ENCODE assay signal across 8 cellular contexts in genomic region chr3:152257246-152258074, GRCh38. TPM values are rescaled to one million over a fixed set of nuclear protein-coding genes. Genes with fewer than 3 reads are reported as not detected.
A peak's percentile ranks its signal among the peaks of the same experiment; 100 is the strongest.
DNase-seq lines count a peak whose midpoint lies in the region; ATAC-seq and TF ChIP-seq lines count a peak whose summit lies in the region.

No MANE protein-coding gene starts in this region.

- no peak for DNase-seq in activated T-cell treated with anti-CD3 and anti-CD28 coated beads, Interleukin-2, amount 50 U/mL, for 4 hours
- no peak for DNase-seq in activated T-cell treated with anti-CD3 and anti-CD28 coated beads, Interleukin-2, amount 50 U/mL, for 1 hour
- no peak for DNase-seq in osteocyte (ENCODE audit: extremely low spot score, unreplicated experiment)
- DNase-seq in NCI-H226: no peak
- no peak for DNase-seq in Ammon's horn (ENCODE audit: low spot score)
- DNase-seq in left colon: no peak

- peak overlapping the region; percentile 88 for H3K27ac Mint-ChIP-seq in T-helper 1 cell treated with Interleukin-12 subunit alpha and Interleukin-12 subunit beta and Interleukin-4 antibody, amounts not matched to agents 30 μg/mL and 1 μg/mL, for 36 hours
- peak overlapping the region; percentile 68 for H3K27ac Mint-ChIP-seq in osteocyte (ENCODE audit: unreplicated experiment)

- H3K9me3 Mint-ChIP-seq in activated T-cell treated with anti-CD3 and anti-CD28 coated beads, Interleukin-2, amount 50 U/mL, for 4 hours: no peaks in the 10 kb centered on the region
- no peaks in the 10 kb centered on the region for H3K9me3 Mint-ChIP-seq in T-helper 1 cell treated with Interleukin-12 subunit alpha and Interleukin-12 subunit beta and Interleukin-4 antibody, amounts not matched to agents 30 μg/mL and 1 μg/mL, for 36 hours
- H3K9me3 Mint-ChIP-seq in osteocyte (ENCODE audit: unreplicated experiment): no peaks in the 10 kb centered on the region

- H3K27me3 Mint-ChIP-seq in activated T-cell treated with anti-CD3 and anti-CD28 coated beads, Interleukin-2, amount 50 U/mL, for 4 hours (ENCODE audit: low read depth): no peaks in the 10 kb centered on the region
- no peaks in the 10 kb centered on the region for H3K27me3 Mint-ChIP-seq in T-helper 1 cell treated with Interleukin-12 subunit alpha and Interleukin-12 subunit beta and Interleukin-4 antibody, amounts not matched to agents 30 μg/mL and 1 μg/mL, for 36 hours (ENCODE audit: low read depth)
- H3K27me3 Mint-ChIP-seq in osteocyte (ENCODE audit: unreplicated experiment): no peaks in the 10 kb centered on the region

- no peak for TF ChIP-seq CTCF in osteocyte (IDR thresholded peaks at IDR 0.05)

- H3K4me3 Mint-ChIP-seq in activated T-cell treated with anti-CD3 and anti-CD28 coated beads, Interleukin-2, amount 50 U/mL, for 4 hours: peak overlapping the region; percentile 59
- peak overlapping the region; percentile 56 for H3K4me3 Mint-ChIP-seq in T-helper 1 cell treated with Interleukin-12 subunit alpha and Interleukin-12 subunit beta and Interleukin-4 antibody, amounts not matched to agents 30 μg/mL and 1 μg/mL, for 36 hours
- no peak overlapping the region for H3K4me3 Mint-ChIP-seq in osteocyte (ENCODE audit: unreplicated experiment)

- ATAC-seq in activated T-cell treated with anti-CD3 and anti-CD28 coated beads, Interleukin-2, amount 50 U/mL, for 4 hours: no peak
- ATAC-seq in HG02884 (IDR thresholded peaks at IDR 0.05; ENCODE audit: unreplicated experiment) (peak; percentile 68), left colon (no peak)

- H3K36me3 Mint-ChIP-seq in activated T-cell treated with anti-CD3 and anti-CD28 coated beads, Interleukin-2, amount 50 U/mL, for 4 hours (ENCODE audit: insufficient read depth): peaks cover 2% of the 10 kb centered on the region
- H3K36me3 Mint-ChIP-seq in T-helper 1 cell treated with Interleukin-12 subunit alpha and Interleukin-12 subunit beta and Interleukin-4 antibody, amounts not matched to agents 30 μg/mL and 1 μg/mL, for 36 hours (ENCODE audit: low read depth): peaks cover 35% of the 10 kb centered on the region
- H3K36me3 Mint-ChIP-seq in osteocyte (ENCODE audit: unreplicated experiment): no peaks in the 10 kb centered on the region

- peaks cover 90% of the 10 kb centered on the region for H3K4me1 Mint-ChIP-seq in activated T-cell treated with anti-CD3 and anti-CD28 coated beads, Interleukin-2, amount 50 U/mL, for 4 hours (ENCODE audit: low read depth)
- H3K4me1 Mint-ChIP-seq in T-helper 1 cell treated with Interleukin-12 subunit alpha and Interleukin-12 subunit beta and Interleukin-4 antibody, amounts not matched to agents 30 μg/mL and 1 μg/mL, for 36 hours (ENCODE audit: low read depth): peaks cover 80% of the 10 kb centered on the region
- peaks cover 15% of the 10 kb centered on the region for H3K4me1 Mint-ChIP-seq in osteocyte (ENCODE audit: unreplicated experiment)

- intact Hi-C loops in left colon (cut with DNase I, micrococcal nuclease): no loop called here

RNA-seq across cellular contexts. Expression of gene MBNL1, which starts 11.3 kb away (rescaled TPM):
- total RNA-seq in activated T-cell treated with anti-CD3 and anti-CD28 coated beads, Interleukin-2, amount 50 U/mL, for 4 hours: 100 to 1,000 TPM; 343 to 376 (median 347) TPM
- total RNA-seq in osteocyte: 159 and 166 TPM in 2 replicates
- total RNA-seq in left colon: 100 to 1,000 TPM; 154 to 183 TPM
